Comparison of ENCODE assay signal across 18 cellular contexts in genomic region chr1:237482777-237483176, GRCh38.
"Had no signal": no experiment of that assay in that cellular context is flagged by ENCODE, and none has a peak within 500 bp of the region (broad histone marks: within the 10 kb centered on the region; RNA-seq: fewer than 3 reads in every experiment).

No MANE protein-coding gene starts in this region.

- DNase-seq: dorsolateral prefrontal cortex; effector CD4-positive, alpha-beta T cell; kidney; left cardiac atrium; left lung; lower lobe of right lung; natural killer cell; pancreas; retina; right lobe of liver; small intestine; stimulated activated CD4-positive, alpha-beta T cell treated with anti-CD3 and anti-CD28 coated beads, Interleukin-1b, Interleukin-23, amount 100 ng/mL, for 48 hours; stimulated activated CD4-positive, alpha-beta T cell treated with anti-CD3 and anti-CD28 coated beads, Interleukin-4, amount 100 ng/mL, for 1 hour; stimulated activated CD8-positive, alpha-beta memory T cell treated with anti-CD3 and anti-CD28 coated beads, Interleukin-4, amount 100 ng/mL, for 48 hours; stimulated activated naive CD4-positive, alpha-beta T cell treated with Interleukin-2 at 50 U/mL for 16 hours; stomach; thyroid gland; trophoblast cell had no signal
